ENCODE assay signal across 7 cellular contexts in genomic region chr1:42815938-42816599, GRCh38. TPM values are rescaled to one million over a fixed set of nuclear protein-coding genes. Genes with fewer than 3 reads are reported as not detected.
A peak's percentile ranks its signal among the peaks of the same experiment; 100 is the strongest.
DNase-seq lines count a peak whose midpoint lies in the region; ATAC-seq, FAIRE-seq and TF ChIP-seq lines count a peak whose summit lies in the region.
"Had no signal": no experiment of that assay in that cellular context is flagged by ENCODE, and none has a peak within 500 bp of the region (broad histone marks: within the 10 kb centered on the region; RNA-seq: fewer than 3 reads in every experiment).

No MANE protein-coding gene starts in this region.

- TF ChIP-seq POLR2A in GM12878 (IDR thresholded peaks at IDR 0.05; ENCODE audit: low read depth, low read length): no peak

- peaks cover 19 to 36% of the 10 kb centered on the region in 2 donors for H3K4me1 Mint-ChIP-seq in natural killer cell

- peak overlapping the region; percentile 80 for H3K4me3 Mint-ChIP-seq in natural killer cell

- H4K20me1 ChIP-seq in GM12878 (ENCODE audit: control insufficient read depth, insufficient read depth): no peaks in the 10 kb centered on the region

- peak overlapping the region; percentile 81 for H2AFZ ChIP-seq in GM12878 (ENCODE audit: control insufficient read depth, low read depth, low read length)

- H3K9me3 Mint-ChIP-seq in natural killer cell: no peaks in the 10 kb centered on the region

- H3K36me3 ChIP-seq in BE2C (no peaks in the 10 kb centered on the region), GM12878 (ENCODE audit: control insufficient read depth in 2 of 2, insufficient read depth in 2 of 2, low read length in 1 of 2) (no peaks in the 10 kb centered on the region)

- in situ Hi-C loops in GM12878 (cut with MboI) (no loop called here), KBM-7 (cut with MboI; ENCODE audit: low pct_unique_long_range_greater_than_20kb, low sequenced_read_pairs) (no loop called here)

- peak overlapping the region; percentile 95 for H3K4me2 ChIP-seq in GM12878 (ENCODE audit: control insufficient read depth, insufficient read depth)

- FAIRE-seq in GM12878 (lab: Jason Lieb, UNC): no peak
- no peak for FAIRE-seq in HTR-8/SVneo (lab: Jason Lieb, UNC)

- H3K9me3 ChIP-seq in BE2C (no peaks in the 10 kb centered on the region), GM12878 (replicated peaks; ENCODE audit: control insufficient read depth, insufficient read depth, low read length) (no peaks in the 10 kb centered on the region)

- H3K27ac ChIP-seq in GM12878 (ENCODE audit: control insufficient read depth, insufficient read depth): peak overlapping the region; percentile 81

- no peaks in the 10 kb centered on the region for H3K36me3 Mint-ChIP-seq in natural killer cell

- CTCF ChIA-PET in GM12878 (lab: Yijun Ruan, JAX): interaction anchor here (0.7 to 2.9 kb wide), 11 partner anchors 10 to 335 kb away, joined by 3 to 16 read pairs (median 5); partner anchors contain the start of genes C1orf50, P3H1 and ZNF691

- H3K27me3 Mint-ChIP-seq in natural killer cell (ENCODE audit: low read depth in 2 of 2): no peaks in the 10 kb centered on the region

- H3K79me2 ChIP-seq in GM12878 (ENCODE audit: control insufficient read depth, insufficient read depth, low read length): peaks cover 2% of the 10 kb centered on the region; the same call in 1 of the 2 replicates

- peak overlapping the region; percentile 80 for H3K9ac ChIP-seq in GM12878 (ENCODE audit: control insufficient read depth, insufficient read depth, low read length)

- TF ChIP-seq EP300 in GM12878 (IDR thresholded peaks at IDR 0.05; ENCODE audit: borderline replicate concordance in 1 of 2, control insufficient read depth in 1 of 2, low read depth in 2 of 2, low read length in 2 of 2): no peak

- DNase-seq in BE2C (no peak), HK-2 (ENCODE audit: unreplicated experiment) (peak; percentile 10), GM12878 (ENCODE audit: low read depth, low spot score) (no peak), natural killer cell (no peak), HTR-8/SVneo (ENCODE audit: insufficient read length, low spot score) (no peak), KBM-7 (no peak)

- ATAC-seq in GM12878: peak; percentile 22
- ATAC-seq in natural killer cell: no peak

- RAD21 ChIA-PET in GM12878 (lab: Charles Lee; ENCODE audit: unreplicated experiment): interaction anchor here (0.9 to 2.9 kb wide), 8 partner anchors 13 to 257 kb away, joined by 3 to 20 read pairs (median 4); partner anchors contain the start of genes C1orf50, P3H1 and ZNF691

- TF ChIP-seq RAD21 in GM12878 (IDR thresholded peaks at IDR 0.05; ENCODE audit: insufficient read depth, low read depth, low read length): no peak

- 46% methylated on average over 7 of the region's 7 CpGs for WGBS in GM12878 (ENCODE audit: insufficient coverage, insufficient replicate concordance, low lambda C conversion rate, missing lambda C conversion rate)

- intact Hi-C loops in GM12878 (cut with micrococcal nuclease; ENCODE audit: unreplicated experiment): loop anchor here (2.0 kb wide), 1 partner anchor 49 kb away; the partner anchor contains the start of genes C1orf50 and P3H1
- intact Hi-C loops in natural killer cell (cut with micrococcal nuclease): no loop called here

- H3K27me3 ChIP-seq in BE2C: no peaks in the 10 kb centered on the region
- no peaks in the 10 kb centered on the region for H3K27me3 ChIP-seq in GM12878 (replicated peaks in 1 of 2; ENCODE audit: control insufficient read depth in 2 of 2, insufficient read depth in 2 of 2, low read length in 1 of 2)

- peak overlapping the region; percentile 71 for H3K4me3 ChIP-seq in BE2C (ENCODE audit: low read depth, low read length)
- H3K4me3 ChIP-seq in GM12878: peak overlapping the region; percentile 75

- BruUV-seq in GM12878 (replicated peaks; lab: Mats Ljungman, UMichigan): TSS peak; percentile 81

- peak overlapping the region; percentile 80 to 84 for H3K27ac Mint-ChIP-seq in natural killer cell

- SMC1A ChIA-PET in GM12878 (lab: Charles Lee; ENCODE audit: uncharacterized antibody, unreplicated experiment): interaction anchor here (0.9 to 3.0 kb wide), 9 partner anchors 8 to 259 kb away, joined by 3 to 27 read pairs (median 6); partner anchors contain the start of genes C1orf50 and ZNF691

- no peak for TF ChIP-seq CTCF in BE2C (IDR thresholded peaks at IDR 0.05; ENCODE audit: low read depth, low read length)
- TF ChIP-seq CTCF in GM12878 (IDR thresholded peaks at IDR 0.05 in 2 of 3, conservative IDR thresholded peaks at IDR 0.05 in 1 of 3; ENCODE audit: control insufficient read depth in 2 of 3, extremely low read depth in 1 of 3, insufficient read depth in 1 of 3, low read depth in 3 of 3, low read length in 3 of 3): no peak
- no peak for TF ChIP-seq CTCF in natural killer cell (IDR thresholded peaks at IDR 0.05)

- 0 out of 2 replicates have a peak, but pooled peaks cover 3% of the 10 kb centered on the region for H3K4me1 ChIP-seq in BE2C
- H3K4me1 ChIP-seq in GM12878 (ENCODE audit: control insufficient read depth, insufficient read depth, low read length): peaks cover 4% of the 10 kb centered on the region; the same call in 1 of the 2 replicates

- POLR2A ChIA-PET in GM12878 (lab: Charles Lee): interaction anchor here (0.5 to 2.9 kb wide), 9 partner anchors 9 to 135 kb away, joined by 3 to 19 read pairs (median 5); partner anchors contain the start of genes C1orf50, P3H1 and ZNF691

RNA-seq across cellular contexts. Expression of gene ERMAP, which starts 0.9 kb away (rescaled TPM):
- 1.8 TPM for polyA plus RNA-seq in BE2C (2012; ENCODE audit: insufficient read depth, insufficient read length, low read depth)
- 4.3 and 5.4 TPM in 2 replicates for total RNA-seq in GM12878 (2013; cell fraction: nucleolus; rRNA removed)
- total RNA-seq in GM12878 (2014; rRNA removed) (4.9 and 5.3 TPM in 2 replicates), GM12878 (2014; rRNA removed; fragmentation: Illumina TruSeq; extraction: Trizol) (5.3 TPM in 2 replicates), GM12878 (2021) (5.7 and 5.8 TPM in 2 replicates), natural killer cell (1 to 10 TPM; 7.0 to 7.5 (median 7.5) TPM)
- 3.4 TPM for polyA plus RNA-seq in GM12878 (2011; ENCODE audit: low read depth)
- polyA plus RNA-seq in GM12878 (2011; rRNA removed) (2.5 and 2.9 TPM in 2 replicates), GM12878 (2014; fragmentation: Illumina TruSeq; extraction: Trizol) (6.8 TPM in 2 replicates), GM12878 (2014; fragmentation: Nextera tagmentation; extraction: Ambion mirVana) (1 to 10 TPM; 1.4 to 2.2 TPM), GM12878 (2014; rRNA removed) (4.6 and 6.0 TPM in 2 replicates), GM12878 (2016; fragmentation: Nextera tagmentation; extraction: Ambion mirVana) (1 to 10 TPM; 2.7 to 3.4 TPM)
- 2.1 and 2.8 TPM in 2 replicates for polyA plus RNA-seq in GM12878 (2011; cell fraction: cytosol; rRNA removed)
- polyA plus RNA-seq in GM12878 (2011; cell fraction: nucleus; rRNA removed): 3.1 and 3.6 TPM in 2 replicates
- 3.6 and 3.8 TPM in 2 replicates for polyA plus RNA-seq in GM12878 (2012)
- polyA minus RNA-seq in GM12878 (2011; rRNA and poly(A)+ RNA removed): 2.3 and 2.5 TPM in 2 replicates
- polyA minus RNA-seq in GM12878 (2011; cell fraction: cytosol; rRNA and poly(A)+ RNA removed): 1.5 and 2.4 TPM in 2 replicates
- 1.3 and 3.3 TPM in 2 replicates for polyA minus RNA-seq in GM12878 (2011; cell fraction: nucleus; rRNA and poly(A)+ RNA removed)

RNA-seq across cellular contexts. Expression of gene SVBP, which starts 1.1 kb away (rescaled TPM):
- polyA plus RNA-seq in BE2C (2012; ENCODE audit: insufficient read depth, insufficient read length, low read depth): 9.5 TPM
- 1.9 and 4.2 TPM in 2 replicates for total RNA-seq in GM12878 (2013; cell fraction: nucleolus; rRNA removed)
- total RNA-seq in GM12878 (2014; rRNA removed) (12.6 and 21.3 TPM in 2 replicates), GM12878 (2014; rRNA removed; fragmentation: Illumina TruSeq; extraction: Trizol) (18.7 and 19.8 TPM in 2 replicates), GM12878 (2021) (16.2 and 16.4 TPM in 2 replicates), natural killer cell (10 to 100 TPM; 13.8 to 16.1 (median 15.2) TPM)
- 20.0 TPM for polyA plus RNA-seq in GM12878 (2011; ENCODE audit: low read depth)
- polyA plus RNA-seq in GM12878 (2011; rRNA removed) (19.6 and 29.3 TPM in 2 replicates), GM12878 (2014; fragmentation: Illumina TruSeq; extraction: Trizol) (19.9 and 22.2 TPM in 2 replicates), GM12878 (2014; fragmentation: Nextera tagmentation; extraction: Ambion mirVana) (10 to 100 TPM; 19.8 to 29.5 TPM), GM12878 (2014; rRNA removed) (14.7 and 18.7 TPM in 2 replicates), GM12878 (2016; fragmentation: Nextera tagmentation; extraction: Ambion mirVana) (10 to 100 TPM; 26.8 to 27.8 TPM)
- polyA plus RNA-seq in GM12878 (2011; cell fraction: cytosol; rRNA removed): 8.3 and 11.9 TPM in 2 replicates
- polyA plus RNA-seq in GM12878 (2011; cell fraction: nucleus; rRNA removed): 4.4 and 4.7 TPM in 2 replicates
- 19.8 and 23.2 TPM in 2 replicates for polyA plus RNA-seq in GM12878 (2012)
- polyA minus RNA-seq in GM12878 (2011; rRNA and poly(A)+ RNA removed): 3.6 and 4.6 TPM in 2 replicates
- 1.5 and 3.2 TPM in 2 replicates for polyA minus RNA-seq in GM12878 (2011; cell fraction: cytosol; rRNA and poly(A)+ RNA removed)
- polyA minus RNA-seq in GM12878 (2011; cell fraction: nucleus; rRNA and poly(A)+ RNA removed): 1.2 and 2.1 TPM in 2 replicates

RNA-seq across cellular contexts. Expression of gene ZNF691, which starts 30.3 kb away (rescaled TPM):
- polyA plus RNA-seq in BE2C (2012; ENCODE audit: insufficient read depth, insufficient read length, low read depth): 7.6 TPM
- total RNA-seq in GM12878 (2013; cell fraction: nucleolus; rRNA removed): 16.1 and 19.7 TPM in 2 replicates
- total RNA-seq in GM12878 (2014; rRNA removed) (12.3 and 13.9 TPM in 2 replicates), GM12878 (2014; rRNA removed; fragmentation: Illumina TruSeq; extraction: Trizol) (8.7 and 8.9 TPM in 2 replicates), GM12878 (2021) (11.9 and 12.2 TPM in 2 replicates), natural killer cell (1 to 10 TPM; 2.8 to 5.7 (median 5.2) TPM)
- polyA plus RNA-seq in GM12878 (2011; ENCODE audit: low read depth): 3.4 TPM
- polyA plus RNA-seq in GM12878 (2011; rRNA removed) (6.9 and 8.7 TPM in 2 replicates), GM12878 (2014; fragmentation: Illumina TruSeq; extraction: Trizol) (9.9 and 14.3 TPM in 2 replicates), GM12878 (2014; fragmentation: Nextera tagmentation; extraction: Ambion mirVana) (10 to 100 TPM; 14.9 to 16.2 TPM), GM12878 (2014; rRNA removed) (8.5 and 9.3 TPM in 2 replicates), GM12878 (2016; fragmentation: Nextera tagmentation; extraction: Ambion mirVana) (10 to 100 TPM; 11.5 to 13.2 TPM)
- polyA plus RNA-seq in GM12878 (2011; cell fraction: cytosol; rRNA removed): 9.5 and 10.4 TPM in 2 replicates
- 16.1 and 18.9 TPM in 2 replicates for polyA plus RNA-seq in GM12878 (2011; cell fraction: nucleus; rRNA removed)
- 3.7 and 7.6 TPM in 2 replicates for polyA plus RNA-seq in GM12878 (2012)
- polyA minus RNA-seq in GM12878 (2011; rRNA and poly(A)+ RNA removed): 5.3 and 8.0 TPM in 2 replicates
- 1.6 and 2.4 TPM in 2 replicates for polyA minus RNA-seq in GM12878 (2011; cell fraction: cytosol; rRNA and poly(A)+ RNA removed)
- 6.3 and 10.7 TPM in 2 replicates for polyA minus RNA-seq in GM12878 (2011; cell fraction: nucleus; rRNA and poly(A)+ RNA removed)

RNA-seq across cellular contexts. Expression of gene TMEM269, which starts 31.3 kb away (rescaled TPM):
- 0.96 TPM for polyA plus RNA-seq in BE2C (2012; ENCODE audit: insufficient read depth, insufficient read length, low read depth)
- total RNA-seq in GM12878 (2013; cell fraction: nucleolus; rRNA removed): 0.54 and 0.78 TPM in 2 replicates
- total RNA-seq in GM12878 (2014; rRNA removed): 0.05 and 0.06 TPM in 2 replicates
- 0.04 and 0.09 TPM in 2 replicates for total RNA-seq in GM12878 (2014; rRNA removed; fragmentation: Illumina TruSeq; extraction: Trizol)
- total RNA-seq in GM12878 (2021): 0.13 and 0.18 TPM in 2 replicates
- 0.07 TPM for polyA plus RNA-seq in GM12878 (2011; ENCODE audit: low read depth)
- polyA plus RNA-seq in GM12878 (2011; rRNA removed): 0.07 and 0.12 TPM in 2 replicates
- polyA plus RNA-seq in GM12878 (2011; cell fraction: cytosol; rRNA removed): 0.03 and 0.04 TPM in 2 replicates
- polyA plus RNA-seq in GM12878 (2011; cell fraction: nucleus; rRNA removed): 0.21 and 0.32 TPM in 2 replicates
- 0.11 and 0.18 TPM in 2 replicates for polyA plus RNA-seq in GM12878 (2012)
- polyA plus RNA-seq in GM12878 (2014; fragmentation: Illumina TruSeq; extraction: Trizol): 0.06 TPM in 1 of 2 replicates, not detected in the other
- polyA plus RNA-seq in GM12878 (2014; fragmentation: Nextera tagmentation; extraction: Ambion mirVana): under 1 TPM; 0.02 to 0.06 TPM
- 0.03 and 0.06 TPM in 2 replicates for polyA plus RNA-seq in GM12878 (2014; rRNA removed)
- under 1 TPM in 1 of 2 experiments, not detected in 1; 0.26 TPM for polyA plus RNA-seq in GM12878 (2016; fragmentation: Nextera tagmentation; extraction: Ambion mirVana)
- polyA minus RNA-seq in GM12878 (2011; rRNA and poly(A)+ RNA removed): 0.05 TPM in 1 of 2 replicates, not detected in the other
- not detected in 2 replicates for polyA minus RNA-seq in GM12878 (2011; cell fraction: cytosol; rRNA and poly(A)+ RNA removed)
- polyA minus RNA-seq in GM12878 (2011; cell fraction: nucleus; rRNA and poly(A)+ RNA removed): 0.24 TPM in 1 of 2 replicates, not detected in the other
- total RNA-seq in natural killer cell: 1 to 10 TPM in 1 of 3 donors, under 1 TPM in 2; 0.18 to 1.4 (median 0.33) TPM
- total RNA-seq: LHCN-M2 had no signal

RNA-seq across cellular contexts. Expression of gene C1orf50, which starts 49.0 kb away (rescaled TPM):
- 1.7 TPM for polyA plus RNA-seq in BE2C (2012; ENCODE audit: insufficient read depth, insufficient read length, low read depth)
- 19.2 and 22.0 TPM in 2 replicates for total RNA-seq in GM12878 (2013; cell fraction: nucleolus; rRNA removed)
- 5.0 and 5.7 TPM in 2 replicates for total RNA-seq in GM12878 (2014; rRNA removed)
- 6.5 and 7.9 TPM in 2 replicates for total RNA-seq in GM12878 (2014; rRNA removed; fragmentation: Illumina TruSeq; extraction: Trizol)
- total RNA-seq in GM12878 (2021): 4.4 and 7.0 TPM in 2 replicates
- polyA plus RNA-seq in GM12878 (2011; ENCODE audit: low read depth): 2.5 TPM
- 9.7 and 11.8 TPM in 2 replicates for polyA plus RNA-seq in GM12878 (2011; rRNA removed)
- polyA plus RNA-seq in GM12878 (2011; cell fraction: cytosol; rRNA removed): 5.9 and 9.3 TPM in 2 replicates
- 5.0 and 8.3 TPM in 2 replicates for polyA plus RNA-seq in GM12878 (2011; cell fraction: nucleus; rRNA removed)
- 4.8 and 5.2 TPM in 2 replicates for polyA plus RNA-seq in GM12878 (2012)
- polyA plus RNA-seq in GM12878 (2014; fragmentation: Illumina TruSeq; extraction: Trizol): 4.5 and 8.7 TPM in 2 replicates
- polyA plus RNA-seq in GM12878 (2014; fragmentation: Nextera tagmentation; extraction: Ambion mirVana): 1 to 10 TPM; 1.2 to 3.3 TPM
- polyA plus RNA-seq in GM12878 (2014; rRNA removed): 4.6 and 5.1 TPM in 2 replicates
- polyA plus RNA-seq in GM12878 (2016; fragmentation: Nextera tagmentation; extraction: Ambion mirVana): 10 to 100 TPM in 1 of 2 experiments, 1 to 10 TPM in 1; 8.1 to 10.7 TPM
- polyA minus RNA-seq in GM12878 (2011; rRNA and poly(A)+ RNA removed): 3.7 and 3.9 TPM in 2 replicates
- 0.53 and 0.94 TPM in 2 replicates for polyA minus RNA-seq in GM12878 (2011; cell fraction: cytosol; rRNA and poly(A)+ RNA removed)
- 2.8 and 7.2 TPM in 2 replicates for polyA minus RNA-seq in GM12878 (2011; cell fraction: nucleus; rRNA and poly(A)+ RNA removed)
- total RNA-seq in natural killer cell: 10 to 100 TPM; 10.1 to 17.1 (median 12.7) TPM
